19 cellular contexts compared by ENCODE assay signal in genomic region chr9:114905160-114905940, GRCh38. TPM values are rescaled to one million over a fixed set of nuclear protein-coding genes. Genes with fewer than 3 reads are reported as not detected.
A peak's percentile ranks its signal among the peaks of the same experiment; 100 is the strongest.
DNase-seq lines count a peak whose midpoint lies in the region; ATAC-seq and TF ChIP-seq lines count a peak whose summit lies in the region.
"Had no signal": no experiment of that assay in that cellular context is flagged by ENCODE, and none has a peak within 500 bp of the region (broad histone marks: within the 10 kb centered on the region; RNA-seq: fewer than 3 reads in every experiment).

No MANE protein-coding gene starts in this region.

- H3K27me3 Mint-ChIP-seq in activated naive CD4-positive, alpha-beta T cell treated with anti-CD3 and anti-CD28 coated beads, Interleukin-2, amount 10 ng/mL, durations not matched to agents 7 days and 5 days = no peaks in the 10 kb centered on the region
- H3K27me3 Mint-ChIP-seq in activated naive CD4-positive, alpha-beta T cell treated with anti-CD3 and anti-CD28 coated beads for 36 hours (ENCODE audit: low read depth) = no peaks in the 10 kb centered on the region

- H2AK5ac ChIP-seq in trophoblast cell (ENCODE audit: low read length) = no peak overlapping the region

- ATAC-seq in GM21528 (IDR thresholded peaks at IDR 0.05; ENCODE audit: low FRiP score, unreplicated experiment) = no peak
- ATAC-seq in GM21723 (IDR thresholded peaks at IDR 0.05; ENCODE audit: unreplicated experiment) = no peak
- ATAC-seq in GM21576 (IDR thresholded peaks at IDR 0.05; ENCODE audit: unreplicated experiment) = no peak
- ATAC-seq: activated CD4-positive, CD25-positive, alpha-beta regulatory T cell treated with anti-CD3 and anti-CD28 coated beads, Interleukin-2, amount 50 U/mL, for 24 hours had no signal

- peak overlapping the region; percentile 80 for H3K27ac Mint-ChIP-seq in activated naive CD4-positive, alpha-beta T cell treated with anti-CD3 and anti-CD28 coated beads, Interleukin-2, amount 10 ng/mL, durations not matched to agents 7 days and 5 days
- H3K27ac Mint-ChIP-seq in activated naive CD4-positive, alpha-beta T cell treated with anti-CD3 and anti-CD28 coated beads for 36 hours = no peak overlapping the region

- H3K4me3 ChIP-seq in OCI-LY7 (ENCODE audit: low read depth, low read length, poor library complexity, severe bottlenecking) (no peak overlapping the region), trophoblast cell (ENCODE audit: low read depth, low read length) (no peak overlapping the region)
- H3K4me3 ChIP-seq: sigmoid colon had no signal

- DNase-seq in activated naive CD4-positive, alpha-beta T cell treated with anti-CD3 and anti-CD28 coated beads, Interleukin-2, amount 10 ng/mL, durations not matched to agents 7 days and 5 days = no peak
- DNase-seq in activated naive CD4-positive, alpha-beta T cell treated with anti-CD3 and anti-CD28 coated beads for 36 hours = no peak
- DNase-seq in NCI-H1436 (lab: John Stamatoyannopoulos, UW) (peak; percentile 79), OCI-LY7 (ENCODE audit: low spot score) (no peak), trophoblast cell (no peak)
- DNase-seq: dermis blood vessel endothelial cell; erythroblast; GF-D8; sigmoid colon; stimulated activated CD4-positive, alpha-beta T cell treated with anti-CD3 and anti-CD28 coated beads, Interleukin-2, amount 100 ng/mL, for 24 hours had no signal

- H3K9me3 Mint-ChIP-seq in activated naive CD4-positive, alpha-beta T cell treated with anti-CD3 and anti-CD28 coated beads, Interleukin-2, amount 10 ng/mL, durations not matched to agents 7 days and 5 days = peaks cover 24% of the 10 kb centered on the region
- H3K9me3 Mint-ChIP-seq in activated naive CD4-positive, alpha-beta T cell treated with anti-CD3 and anti-CD28 coated beads for 36 hours = no peaks in the 10 kb centered on the region

- WGBS in trophoblast cell (ENCODE audit: extremely low coverage, insufficient coverage, insufficient read length) = no CpG with 5 or more reads among the region's 7 CpGs

- no peak overlapping the region for H4K12ac ChIP-seq in trophoblast cell (ENCODE audit: low read depth, low read length)

- peak overlapping the region; percentile 35 for H3K4me2 ChIP-seq in OCI-LY7 (ENCODE audit: low read length)
- no peak overlapping the region for H3K4me2 ChIP-seq in trophoblast cell (ENCODE audit: low read length)

- H2AFZ ChIP-seq in OCI-LY7 (ENCODE audit: low read length) (no peak overlapping the region), trophoblast cell (ENCODE audit: insufficient read depth, low read length, poor library complexity) (no peak overlapping the region)
- H2AFZ ChIP-seq: parathyroid adenoma had no signal

- H3K27ac ChIP-seq in OCI-LY7 (ENCODE audit: low read depth, low read length, poor library complexity, severe bottlenecking) (no peak overlapping the region), trophoblast cell (ENCODE audit: low read depth, low read length) (no peak overlapping the region)
- H3K27ac ChIP-seq: parathyroid adenoma, sigmoid colon had no signal

- H2BK5ac ChIP-seq in trophoblast cell (ENCODE audit: low read depth, low read length, poor library complexity) = no peak overlapping the region

- POLR2A ChIA-PET in OCI-LY7 (lab: Charles Lee) = interaction anchor here (0.6 to 6.3 kb wide), 11 partner anchors 9 to 230 kb away, joined by 3 to 108 read pairs (median 3); partner anchors contain the start of gene TNFSF8

- CTCF ChIA-PET in activated naive CD4-positive, alpha-beta T cell treated with anti-CD3 and anti-CD28 coated beads, Interleukin-2, amount 10 ng/mL, durations not matched to agents 7 days and 5 days (lab: Charles Lee) = interaction anchor here (0.8 to 9.5 kb wide), 9 partner anchors 10 to 500 kb away, joined by 3 to 213 read pairs (median 13); partner anchors contain the start of genes TEX48 and TNFSF8
- CTCF ChIA-PET in activated naive CD4-positive, alpha-beta T cell treated with anti-CD3 and anti-CD28 coated beads for 36 hours (lab: Charles Lee) = interaction anchor here (0.5 to 6.6 kb wide), 9 partner anchors 8 to 224 kb away, joined by 3 to 155 read pairs (median 15); partner anchors contain the start of genes TEX48 and TNFSF8
- CTCF ChIA-PET in OCI-LY7 (lab: Charles Lee; ENCODE audit: unreplicated experiment) = interaction anchor here (0.6 kb wide), 1 partner anchor 163 kb away, joined by 3 read pairs; no protein-coding TSS in a partner anchor

- H3K23ac ChIP-seq in trophoblast cell (ENCODE audit: low read length) = no peak overlapping the region

- H3K9ac ChIP-seq in trophoblast cell (ENCODE audit: low read length) = no peak overlapping the region
- H3K9ac ChIP-seq: parathyroid adenoma had no signal

- H3K9me2 ChIP-seq in OCI-LY7 (ENCODE audit: insufficient read depth, low read length) = no peaks in the 10 kb centered on the region

- no TSS peak for BruUV-seq in OCI-LY7 (replicated peaks; lab: Mats Ljungman, UMichigan)

- peaks cover 43% of the 10 kb centered on the region for H3K4me1 Mint-ChIP-seq in activated naive CD4-positive, alpha-beta T cell treated with anti-CD3 and anti-CD28 coated beads, Interleukin-2, amount 10 ng/mL, durations not matched to agents 7 days and 5 days
- peaks cover 42% of the 10 kb centered on the region for H3K4me1 Mint-ChIP-seq in activated naive CD4-positive, alpha-beta T cell treated with anti-CD3 and anti-CD28 coated beads for 36 hours (ENCODE audit: low read depth)

- H3K36me3 ChIP-seq in OCI-LY7 (ENCODE audit: insufficient read depth, low read length) (peaks cover 82% of the 10 kb centered on the region), trophoblast cell (ENCODE audit: control insufficient read depth in 1 of 2, insufficient read depth in 2 of 2, low read length in 2 of 2) (peaks cover 0 to 2% of the 10 kb centered on the region in 2 experiments)
- H3K36me3 ChIP-seq: sigmoid colon had no signal

- no peak overlapping the region for H4K8ac ChIP-seq in trophoblast cell (ENCODE audit: low read depth, low read length)

- no peaks in the 10 kb centered on the region for H3K9me3 ChIP-seq in OCI-LY7 (ENCODE audit: low read length)
- H3K9me3 ChIP-seq in trophoblast cell (ENCODE audit: insufficient read depth, low read depth, low read length) = no peaks in the 10 kb centered on the region
- H3K9me3 ChIP-seq: sigmoid colon had no signal

- H3K4me3 Mint-ChIP-seq in activated naive CD4-positive, alpha-beta T cell treated with anti-CD3 and anti-CD28 coated beads, Interleukin-2, amount 10 ng/mL, durations not matched to agents 7 days and 5 days = peak overlapping the region; percentile 37
- H3K4me3 Mint-ChIP-seq in activated naive CD4-positive, alpha-beta T cell treated with anti-CD3 and anti-CD28 coated beads for 36 hours = no peak overlapping the region

- peaks cover 38% of the 10 kb centered on the region for H3K79me1 ChIP-seq in trophoblast cell (ENCODE audit: low read length)

- peaks cover 40% of the 10 kb centered on the region for H3K36me3 Mint-ChIP-seq in activated naive CD4-positive, alpha-beta T cell treated with anti-CD3 and anti-CD28 coated beads, Interleukin-2, amount 10 ng/mL, durations not matched to agents 7 days and 5 days
- peaks cover 79% of the 10 kb centered on the region for H3K36me3 Mint-ChIP-seq in activated naive CD4-positive, alpha-beta T cell treated with anti-CD3 and anti-CD28 coated beads for 36 hours (ENCODE audit: low read depth)

- peaks cover 72% of the 10 kb centered on the region for H3K4me1 ChIP-seq in OCI-LY7 (ENCODE audit: insufficient read depth, low read length, poor library complexity, severe bottlenecking)
- peaks cover 18 to 31% of the 10 kb centered on the region in 2 experiments for H3K4me1 ChIP-seq in trophoblast cell (ENCODE audit: control insufficient read depth in 1 of 2, insufficient read depth in 2 of 2, low read length in 2 of 2)

- H4K91ac ChIP-seq in trophoblast cell (ENCODE audit: low read depth, low read length) = peak overlapping the region; percentile 27

- no peak for TF ChIP-seq CTCF in OCI-LY7 (conservative IDR thresholded peaks at IDR 0.05; ENCODE audit: low read length)

- H4K20me1 ChIP-seq in OCI-LY7 (ENCODE audit: insufficient read depth, low read length) = no peaks in the 10 kb centered on the region

- no peak overlapping the region for H3K18ac ChIP-seq in trophoblast cell (ENCODE audit: low read length)

- peak overlapping the region; percentile 53 for H2BK120ac ChIP-seq in trophoblast cell (ENCODE audit: insufficient read depth, low read length, poor library complexity)

- H3K4ac ChIP-seq in trophoblast cell (ENCODE audit: low read depth, low read length) = no peak overlapping the region

- no peaks in the 10 kb centered on the region for H3K27me3 ChIP-seq in trophoblast cell (ENCODE audit: insufficient read depth, low read length)
- H3K27me3 ChIP-seq: sigmoid colon had no signal

- H2BK12ac ChIP-seq in trophoblast cell (ENCODE audit: low read length) = peak overlapping the region; percentile 72

- intact Hi-C loops in activated naive CD4-positive, alpha-beta T cell treated with anti-CD3 and anti-CD28 coated beads for 36 hours (cut with micrococcal nuclease) = loop anchor here (10.0 kb wide), 2 partner anchors 311 to 619 kb away; no protein-coding TSS in a partner anchor
- intact Hi-C loops in OCI-LY7 (cut with micrococcal nuclease; ENCODE audit: unreplicated experiment) = loop anchor here (5.0 kb wide), 2 partner anchors 98 to 223 kb away; partner anchors contain the start of genes TEX48 and TNFSF15

- H3K79me2 ChIP-seq in OCI-LY7 (ENCODE audit: insufficient read depth, low read depth, low read length) (peaks cover 18% of the 10 kb centered on the region; the same call in 1 of the 2 replicates), trophoblast cell (ENCODE audit: control insufficient read depth, insufficient read depth, low read length, poor library complexity) (peaks cover 8% of the 10 kb centered on the region)
- H3K79me2 ChIP-seq: parathyroid adenoma had no signal

- no peak overlapping the region for H3K14ac ChIP-seq in trophoblast cell (ENCODE audit: low read length)

RNA-seq across cellular contexts. Expression of gene TNFSF8, which starts 25.0 kb away (rescaled TPM):
- total RNA-seq in activated naive CD4-positive, alpha-beta T cell treated with anti-CD3 and anti-CD28 coated beads for 36 hours = 10 to 100 TPM; 25.9 to 26.4 TPM
- 27.7 and 28.4 TPM in 2 replicates for total RNA-seq in OCI-LY7 (2014; rRNA removed; shearing (Covaris generic))
- total RNA-seq in OCI-LY7 (2022) = 50.3 and 53.1 TPM in 2 replicates
- polyA plus RNA-seq in trophoblast cell (2013) = 1.1 and 1.8 TPM in 2 replicates
- total RNA-seq: bronchial epithelial cell, dermis blood vessel endothelial cell, glomerular endothelial cell, M059J, myocyte had no signal
